Comparison of ENCODE assay signal across 1 cellular context in genomic region chr6:10398439-10399218, GRCh38.
TF ChIP-seq lines count a peak whose summit lies in the region.

No MANE protein-coding gene starts in this region.

TF ChIP-seq in K562, 482 proteins besides CTCF, POLR2A, EP300 and RAD21 (continued from another document):
- TF ChIP-seq ZBTB26 (CRISPR knock-in tag; IDR thresholded peaks at IDR 0.05) (no peak), CREB5 (CRISPR knock-in tag; IDR thresholded peaks at IDR 0.05) (no peak), DPF2 (IDR thresholded peaks at IDR 0.05) (no peak), ZNF133 (CRISPR knock-in tag; IDR thresholded peaks at IDR 0.05) (no peak), TAF1 (IDR thresholded peaks at IDR 0.05; ENCODE audit: control insufficient read depth, extremely low read depth, insufficient read depth, low read length, severe bottlenecking) (no peak), SNIP1 (IDR thresholded peaks at IDR 0.05; ENCODE audit: low read depth) (no peak), HNRNPH1 (optimal IDR thresholded peaks at IDR 0.05; ENCODE audit: low read depth, low read length) (no peak), NFRKB (IDR thresholded peaks at IDR 0.05; ENCODE audit: low read depth) (no peak), ZNF143 (CRISPR knock-in tag; IDR thresholded peaks at IDR 0.05) (no peak)
